ENCODE assay signal across 8 cellular contexts in genomic region chr2:190180313-190181065, GRCh38.
A peak's percentile ranks its signal among the peaks of the same experiment; 100 is the strongest.
DNase-seq lines count a peak whose midpoint lies in the region; ATAC-seq and TF ChIP-seq lines count a peak whose summit lies in the region.

No MANE protein-coding gene starts in this region.

- peak overlapping the region; percentile 80 for H3K4me3 ChIP-seq in ovary

- peak; percentile 87 for ATAC-seq in GM18498 (IDR thresholded peaks at IDR 0.05; ENCODE audit: unreplicated experiment)
- ATAC-seq in HG02759 (IDR thresholded peaks at IDR 0.05; ENCODE audit: unreplicated experiment), result peak; percentile 83
- ATAC-seq in left cardiac atrium, result peak; percentile 89 to 91

- CTCF ChIA-PET in activated naive CD4-positive, alpha-beta T cell treated with anti-CD3 and anti-CD28 coated beads, Interleukin-2, amount 10 ng/mL, durations not matched to agents 7 days and 5 days (lab: Charles Lee), result interaction anchor here (0.6 to 1.9 kb wide), 2 partner anchors 10 to 198 kb away, joined by 3 to 5 read pairs; no protein-coding TSS in a partner anchor

- 1% methylated on average over 16 to 76 of the region's 76 CpGs for WGBS in ovary, 3 donors

- no peaks in the 10 kb centered on the region for H3K36me3 ChIP-seq in ovary

- no peak overlapping the region for H3K27ac Mint-ChIP-seq in activated naive CD4-positive, alpha-beta T cell treated with anti-CD3 and anti-CD28 coated beads, Interleukin-2, amount 10 ng/mL, durations not matched to agents 7 days and 5 days

- peak overlapping the region; percentile 11 to 24 for H3K27ac ChIP-seq in ovary

- no peak overlapping the region for H3K4me3 Mint-ChIP-seq in activated naive CD4-positive, alpha-beta T cell treated with anti-CD3 and anti-CD28 coated beads, Interleukin-2, amount 10 ng/mL, durations not matched to agents 7 days and 5 days

- no peaks in the 10 kb centered on the region for H3K9me3 Mint-ChIP-seq in activated naive CD4-positive, alpha-beta T cell treated with anti-CD3 and anti-CD28 coated beads, Interleukin-2, amount 10 ng/mL, durations not matched to agents 7 days and 5 days

- TF ChIP-seq CTCF in AG09319 (IDR thresholded peaks at IDR 0.05; ENCODE audit: low read depth, low read length) (peak; percentile 26), ovary (IDR thresholded peaks at IDR 0.05) (no peak)

- H3K27me3 Mint-ChIP-seq in activated naive CD4-positive, alpha-beta T cell treated with anti-CD3 and anti-CD28 coated beads, Interleukin-2, amount 10 ng/mL, durations not matched to agents 7 days and 5 days, result peaks cover 30% of the 10 kb centered on the region

- H3K4me1 Mint-ChIP-seq in activated naive CD4-positive, alpha-beta T cell treated with anti-CD3 and anti-CD28 coated beads, Interleukin-2, amount 10 ng/mL, durations not matched to agents 7 days and 5 days, result peaks cover 8% of the 10 kb centered on the region

- no peak for TF ChIP-seq EP300 in ovary (IDR thresholded peaks at IDR 0.05)

- peaks cover 3% of the 10 kb centered on the region for H3K4me1 ChIP-seq in ovary (ENCODE audit: insufficient read depth)

- no peak for DNase-seq in AG09319 (ENCODE audit: extremely low read depth, low read depth)
- DNase-seq in NCI-H1930 (lab: John Stamatoyannopoulos, UW), result peak; percentile 61 to 75
- peak; percentile 26 for DNase-seq in activated naive CD4-positive, alpha-beta T cell treated with anti-CD3 and anti-CD28 coated beads, Interleukin-2, amount 10 ng/mL, durations not matched to agents 7 days and 5 days
- peak; percentile 78 for DNase-seq in left cardiac atrium
- peak; percentile 28 to 59 (median 41) for DNase-seq in ovary
- DNase-seq in foreskin melanocyte, result no peak

- TF ChIP-seq POLR2A in ovary (IDR thresholded peaks at IDR 0.05), result no peak

- no peaks in the 10 kb centered on the region for H3K9me3 ChIP-seq in ovary

- no peaks in the 10 kb centered on the region for H3K27me3 ChIP-seq in ovary

- intact Hi-C loops in left cardiac atrium (cut with DNase I), result loop anchor here in 1 of 2 donors (10.0 kb wide), 1 partner anchor 86 kb away; no protein-coding TSS in a partner anchor
- intact Hi-C loops in ovary (cut with DNase I), result no loop called here

- no peaks in the 10 kb centered on the region for H3K36me3 Mint-ChIP-seq in activated naive CD4-positive, alpha-beta T cell treated with anti-CD3 and anti-CD28 coated beads, Interleukin-2, amount 10 ng/mL, durations not matched to agents 7 days and 5 days

Comparison
In these comparisons a context has a peak if more than half of its experiments do, and no peak if none do; other contexts are left out.
1. DNase-seq: peak in NCI-H1930 (2 of 2), activated naive CD4-positive, alpha-beta T cell treated with anti-CD3 and anti-CD28 coated beads, Interleukin-2, amount 10 ng/mL, durations not matched to agents 7 days and 5 days (single experiment), left cardiac atrium (single experiment) and ovary (5 of 5); none in AG09319 (single experiment) and foreskin melanocyte (single experiment).
2. Peak in every context shown above with its lines, with median percentiles within 50 percentile points of each other: ATAC-seq.